In genomic region chr7:144004703-144005102, GRCh38 we compare ENCODE assay signal across 9 cellular contexts. TPM values are rescaled to one million over a fixed set of nuclear protein-coding genes. Genes with fewer than 3 reads are reported as not detected.
"Had no signal": no experiment of that assay in that cellular context is flagged by ENCODE, and none has a peak within 500 bp of the region (broad histone marks: within the 10 kb centered on the region; RNA-seq: fewer than 3 reads in every experiment).

No MANE protein-coding gene starts in this region.

- H3K4me2 ChIP-seq: GM23338 had no signal

- FAIRE-seq: H1, H54, HTR-8/SVneo had no signal

- DNase-seq: H9, HCEC 1CT, KG1 had no signal

- H3K4me3 ChIP-seq: GM23338 had no signal

- ATAC-seq: GM23338 had no signal

- H2AFZ ChIP-seq: GM23338 had no signal

RNA-seq across cellular contexts. Expression of gene OR6B1, which starts 4.6 kb away (rescaled TPM):
- total RNA-seq: GM23338, H1, H9, HT-29 had no signal
- polyA plus RNA-seq: GM23338, H1, IgD-negative memory B cell had no signal

RNA-seq across cellular contexts. Expression of gene OR2A5, which starts 44.0 kb away (rescaled TPM):
- total RNA-seq: GM23338, H1, H9, HT-29 had no signal
- polyA plus RNA-seq: GM23338, H1, IgD-negative memory B cell had no signal

RNA-seq across cellular contexts. Expression of gene OR2F1, which starts 50.1 kb away (rescaled TPM):
- total RNA-seq: GM23338, H9, HT-29 had no signal
- polyA plus RNA-seq: GM23338, H1, IgD-negative memory B cell had no signal
